1 cellular context compared by ENCODE assay signal in genomic region chr5:140131967-140132409, GRCh38.
TF ChIP-seq lines count a peak whose summit lies in the region.

No MANE protein-coding gene starts in this region.

TF ChIP-seq in HepG2, 621 proteins besides CTCF, POLR2A, EP300 and RAD21:
- no peak for TF ChIP-seq NFIC (IDR thresholded peaks at IDR 0.05; ENCODE audit: low read length)
- TF ChIP-seq YEATS4 (CRISPR knock-in tag; IDR thresholded peaks at IDR 0.05; ENCODE audit: borderline replicate concordance): no peak
- no peak for TF ChIP-seq ZIK1 (CRISPR knock-in tag; IDR thresholded peaks at IDR 0.05; ENCODE audit: borderline replicate concordance, low read depth)
- no peak for TF ChIP-seq SIX1 (CRISPR knock-in tag; IDR thresholded peaks at IDR 0.05; ENCODE audit: borderline replicate concordance)
- TF ChIP-seq ZBTB1 (CRISPR knock-in tag; IDR thresholded peaks at IDR 0.05; ENCODE audit: borderline replicate concordance): no peak
- no peak for TF ChIP-seq ZNF577 (CRISPR knock-in tag; IDR thresholded peaks at IDR 0.05; ENCODE audit: borderline replicate concordance, low read depth)
